In the genomic region with DNA sequence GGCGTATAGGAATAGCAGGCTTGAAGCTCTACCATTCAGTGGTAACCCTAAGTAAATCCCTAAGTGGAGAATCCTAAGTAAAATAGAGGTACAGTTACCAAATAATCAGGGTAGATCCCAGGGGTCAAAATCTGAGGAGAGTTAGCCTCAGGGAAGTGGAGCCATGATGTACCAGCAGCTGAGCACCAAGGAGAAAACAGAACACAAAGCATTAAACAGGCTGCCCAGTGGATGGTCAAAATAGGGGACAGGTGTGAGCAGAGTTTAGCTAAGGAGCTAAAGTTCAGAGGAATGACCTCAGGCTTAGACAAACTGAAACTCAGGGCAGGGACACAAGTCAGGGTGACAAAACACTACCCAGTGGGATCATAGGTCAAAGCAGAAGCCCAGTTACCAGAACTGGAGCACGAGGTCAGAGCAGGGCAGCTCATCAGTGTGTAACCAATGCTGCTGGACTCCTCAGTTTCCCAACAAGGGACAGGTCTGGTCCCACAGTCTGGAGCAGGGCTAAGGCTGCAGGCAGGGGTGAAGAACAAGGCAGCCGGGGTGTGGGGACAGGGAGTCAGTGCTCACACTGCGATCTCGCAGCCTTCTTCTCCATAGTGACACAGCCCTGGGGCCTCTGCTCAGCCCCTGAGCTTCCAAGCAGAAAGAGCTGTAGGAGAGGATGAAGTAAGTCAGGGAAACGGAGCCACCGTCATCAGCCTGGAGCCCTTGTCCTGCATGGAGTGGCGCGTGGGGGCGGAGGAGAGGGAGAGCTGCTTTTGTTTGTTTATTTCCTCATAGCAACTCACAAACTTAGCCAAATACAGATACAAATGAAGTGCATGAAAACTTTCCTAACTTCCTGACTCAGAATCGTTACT, we compare ENCODE assay signal across 1 cellular context.
TF ChIP-seq lines count a peak whose summit lies in the region.

No MANE protein-coding gene starts in this region.

TF ChIP-seq in HepG2, 621 proteins besides CTCF, POLR2A, EP300 and RAD21 (continued from another document and continues in another):
- TF ChIP-seq, protein P1, sequence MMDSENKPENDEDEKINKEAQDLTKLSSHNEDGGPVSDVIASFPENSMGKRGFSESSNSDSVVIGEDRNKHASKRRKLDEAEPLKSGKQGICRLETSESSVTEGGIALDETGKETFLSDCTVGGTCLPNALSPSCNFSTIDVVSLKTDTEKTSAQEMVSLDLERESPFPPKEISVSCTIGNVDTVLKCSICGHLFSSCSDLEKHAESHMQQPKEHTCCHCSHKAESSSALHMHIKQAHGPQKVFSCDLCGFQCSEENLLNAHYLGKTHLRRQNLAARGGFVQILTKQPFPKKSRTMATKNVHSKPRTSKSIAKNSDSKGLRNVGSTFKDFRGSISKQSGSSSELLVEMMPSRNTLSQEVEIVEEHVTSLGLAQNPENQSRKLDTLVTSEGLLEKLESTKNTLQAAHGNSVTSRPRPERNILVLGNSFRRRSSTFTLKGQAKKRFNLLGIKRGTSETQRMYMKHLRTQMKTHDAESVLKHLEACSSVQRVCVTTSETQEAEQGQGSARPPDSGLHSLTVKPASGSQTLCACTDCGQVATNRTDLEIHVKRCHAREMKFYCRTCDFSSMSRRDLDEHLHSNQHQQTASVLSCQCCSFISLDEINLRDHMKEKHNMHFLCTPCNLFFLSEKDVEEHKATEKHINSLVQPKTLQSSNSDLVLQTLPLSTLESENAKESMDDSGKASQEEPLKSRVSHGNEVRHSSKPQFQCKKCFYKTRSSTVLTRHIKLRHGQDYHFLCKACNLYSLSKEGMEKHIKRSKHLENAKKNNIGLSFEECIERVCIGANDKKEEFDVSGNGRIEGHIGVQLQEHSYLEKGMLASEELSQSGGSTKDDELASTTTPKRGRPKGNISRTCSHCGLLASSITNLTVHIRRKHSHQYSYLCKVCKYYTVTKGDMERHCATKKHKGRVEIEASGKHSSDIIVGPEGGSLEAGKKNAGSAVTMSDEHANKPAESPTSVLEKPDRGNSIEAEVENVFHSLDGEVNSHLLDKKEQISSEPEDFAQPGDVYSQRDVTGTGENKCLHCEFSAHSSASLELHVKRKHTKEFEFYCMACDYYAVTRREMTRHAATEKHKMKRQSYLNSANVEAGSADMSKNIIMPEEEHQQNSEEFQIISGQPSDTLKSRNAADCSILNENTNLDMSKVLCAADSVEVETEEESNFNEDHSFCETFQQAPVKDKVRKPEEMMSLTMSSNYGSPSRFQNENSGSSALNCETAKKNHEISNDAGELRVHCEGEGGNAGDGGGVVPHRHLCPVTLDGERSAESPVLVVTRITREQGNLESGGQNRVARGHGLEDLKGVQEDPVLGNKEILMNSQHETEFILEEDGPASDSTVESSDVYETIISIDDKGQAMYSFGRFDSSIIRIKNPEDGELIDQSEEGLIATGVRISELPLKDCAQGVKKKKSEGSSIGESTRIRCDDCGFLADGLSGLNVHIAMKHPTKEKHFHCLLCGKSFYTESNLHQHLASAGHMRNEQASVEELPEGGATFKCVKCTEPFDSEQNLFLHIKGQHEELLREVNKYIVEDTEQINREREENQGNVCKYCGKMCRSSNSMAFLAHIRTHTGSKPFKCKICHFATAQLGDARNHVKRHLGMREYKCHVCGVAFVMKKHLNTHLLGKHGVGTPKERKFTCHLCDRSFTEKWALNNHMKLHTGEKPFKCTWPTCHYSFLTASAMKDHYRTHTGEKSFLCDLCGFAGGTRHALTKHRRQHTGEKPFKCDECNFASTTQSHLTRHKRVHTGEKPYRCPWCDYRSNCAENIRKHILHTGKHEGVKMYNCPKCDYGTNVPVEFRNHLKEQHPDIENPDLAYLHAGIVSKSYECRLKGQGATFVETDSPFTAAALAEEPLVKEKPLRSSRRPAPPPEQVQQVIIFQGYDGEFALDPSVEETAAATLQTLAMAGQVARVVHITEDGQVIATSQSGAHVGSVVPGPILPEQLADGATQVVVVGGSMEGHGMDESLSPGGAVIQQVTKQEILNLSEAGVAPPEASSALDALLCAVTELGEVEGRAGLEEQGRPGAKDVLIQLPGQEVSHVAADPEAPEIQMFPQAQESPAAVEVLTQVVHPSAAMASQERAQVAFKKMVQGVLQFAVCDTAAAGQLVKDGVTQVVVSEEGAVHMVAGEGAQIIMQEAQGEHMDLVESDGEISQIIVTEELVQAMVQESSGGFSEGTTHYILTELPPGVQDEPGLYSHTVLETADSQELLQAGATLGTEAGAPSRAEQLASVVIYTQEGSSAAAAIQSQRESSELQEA (CRISPR knock-in tag; IDR thresholded peaks at IDR 0.05; ENCODE audit: not compliant biosample characterization), result peak; percentile 92
- TF ChIP-seq, protein P2, sequence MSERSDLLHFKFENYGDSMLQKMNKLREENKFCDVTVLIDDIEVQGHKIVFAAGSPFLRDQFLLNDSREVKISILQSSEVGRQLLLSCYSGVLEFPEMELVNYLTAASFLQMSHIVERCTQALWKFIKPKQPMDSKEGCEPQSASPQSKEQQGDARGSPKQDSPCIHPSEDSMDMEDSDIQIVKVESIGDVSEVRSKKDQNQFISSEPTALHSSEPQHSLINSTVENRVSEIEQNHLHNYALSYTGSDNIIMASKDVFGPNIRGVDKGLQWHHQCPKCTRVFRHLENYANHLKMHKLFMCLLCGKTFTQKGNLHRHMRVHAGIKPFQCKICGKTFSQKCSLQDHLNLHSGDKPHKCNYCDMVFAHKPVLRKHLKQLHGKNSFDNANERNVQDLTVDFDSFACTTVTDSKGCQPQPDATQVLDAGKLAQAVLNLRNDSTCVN (CRISPR knock-in tag; IDR thresholded peaks at IDR 0.05; ENCODE audit: borderline replicate concordance), result peak; percentile 91
- TF ChIP-seq MIER2 (CRISPR knock-in tag; IDR thresholded peaks at IDR 0.05) (peak; percentile 88), PRPF4 (IDR thresholded peaks at IDR 0.05; ENCODE audit: low read depth, low read length, poor library complexity, severe bottlenecking) (peak; percentile 8), FOXK2 (IDR thresholded peaks at IDR 0.05) (no peak), ZFY (CRISPR knock-in tag; IDR thresholded peaks at IDR 0.05) (peak; percentile 62), IRX3 (CRISPR knock-in tag; IDR thresholded peaks at IDR 0.05; ENCODE audit: borderline replicate concordance, low read depth) (0 out of 2 replicates have a peak, but pooled peaks have one; percentile 18), RXRA (CRISPR knock-in tag; IDR thresholded peaks at IDR 0.05) (peak; percentile 99), MYC (CRISPR knock-in tag; IDR thresholded peaks at IDR 0.05; ENCODE audit: borderline replicate concordance) (peak; percentile 94), SSRP1 (CRISPR knock-in tag; IDR thresholded peaks at IDR 0.05) (no peak), KLF6 (CRISPR knock-in tag; IDR thresholded peaks at IDR 0.05) (peak; percentile 93), ESRRA (CRISPR knock-in tag; IDR thresholded peaks at IDR 0.05; ENCODE audit: low read depth) (peak; percentile 99), CCDC6 (CRISPR knock-in tag; IDR thresholded peaks at IDR 0.05) (peak; percentile 99)
- TF ChIP-seq, protein P3, sequence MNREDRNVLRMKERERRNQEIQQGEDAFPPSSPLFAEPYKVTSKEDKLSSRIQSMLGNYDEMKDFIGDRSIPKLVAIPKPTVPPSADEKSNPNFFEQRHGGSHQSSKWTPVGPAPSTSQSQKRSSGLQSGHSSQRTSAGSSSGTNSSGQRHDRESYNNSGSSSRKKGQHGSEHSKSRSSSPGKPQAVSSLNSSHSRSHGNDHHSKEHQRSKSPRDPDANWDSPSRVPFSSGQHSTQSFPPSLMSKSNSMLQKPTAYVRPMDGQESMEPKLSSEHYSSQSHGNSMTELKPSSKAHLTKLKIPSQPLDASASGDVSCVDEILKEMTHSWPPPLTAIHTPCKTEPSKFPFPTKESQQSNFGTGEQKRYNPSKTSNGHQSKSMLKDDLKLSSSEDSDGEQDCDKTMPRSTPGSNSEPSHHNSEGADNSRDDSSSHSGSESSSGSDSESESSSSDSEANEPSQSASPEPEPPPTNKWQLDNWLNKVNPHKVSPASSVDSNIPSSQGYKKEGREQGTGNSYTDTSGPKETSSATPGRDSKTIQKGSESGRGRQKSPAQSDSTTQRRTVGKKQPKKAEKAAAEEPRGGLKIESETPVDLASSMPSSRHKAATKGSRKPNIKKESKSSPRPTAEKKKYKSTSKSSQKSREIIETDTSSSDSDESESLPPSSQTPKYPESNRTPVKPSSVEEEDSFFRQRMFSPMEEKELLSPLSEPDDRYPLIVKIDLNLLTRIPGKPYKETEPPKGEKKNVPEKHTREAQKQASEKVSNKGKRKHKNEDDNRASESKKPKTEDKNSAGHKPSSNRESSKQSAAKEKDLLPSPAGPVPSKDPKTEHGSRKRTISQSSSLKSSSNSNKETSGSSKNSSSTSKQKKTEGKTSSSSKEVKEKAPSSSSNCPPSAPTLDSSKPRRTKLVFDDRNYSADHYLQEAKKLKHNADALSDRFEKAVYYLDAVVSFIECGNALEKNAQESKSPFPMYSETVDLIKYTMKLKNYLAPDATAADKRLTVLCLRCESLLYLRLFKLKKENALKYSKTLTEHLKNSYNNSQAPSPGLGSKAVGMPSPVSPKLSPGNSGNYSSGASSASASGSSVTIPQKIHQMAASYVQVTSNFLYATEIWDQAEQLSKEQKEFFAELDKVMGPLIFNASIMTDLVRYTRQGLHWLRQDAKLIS (CRISPR knock-in tag; IDR thresholded peaks at IDR 0.05), result peak; percentile 80; the same call in 1 of the 2 replicates
- TF ChIP-seq, protein P4, sequence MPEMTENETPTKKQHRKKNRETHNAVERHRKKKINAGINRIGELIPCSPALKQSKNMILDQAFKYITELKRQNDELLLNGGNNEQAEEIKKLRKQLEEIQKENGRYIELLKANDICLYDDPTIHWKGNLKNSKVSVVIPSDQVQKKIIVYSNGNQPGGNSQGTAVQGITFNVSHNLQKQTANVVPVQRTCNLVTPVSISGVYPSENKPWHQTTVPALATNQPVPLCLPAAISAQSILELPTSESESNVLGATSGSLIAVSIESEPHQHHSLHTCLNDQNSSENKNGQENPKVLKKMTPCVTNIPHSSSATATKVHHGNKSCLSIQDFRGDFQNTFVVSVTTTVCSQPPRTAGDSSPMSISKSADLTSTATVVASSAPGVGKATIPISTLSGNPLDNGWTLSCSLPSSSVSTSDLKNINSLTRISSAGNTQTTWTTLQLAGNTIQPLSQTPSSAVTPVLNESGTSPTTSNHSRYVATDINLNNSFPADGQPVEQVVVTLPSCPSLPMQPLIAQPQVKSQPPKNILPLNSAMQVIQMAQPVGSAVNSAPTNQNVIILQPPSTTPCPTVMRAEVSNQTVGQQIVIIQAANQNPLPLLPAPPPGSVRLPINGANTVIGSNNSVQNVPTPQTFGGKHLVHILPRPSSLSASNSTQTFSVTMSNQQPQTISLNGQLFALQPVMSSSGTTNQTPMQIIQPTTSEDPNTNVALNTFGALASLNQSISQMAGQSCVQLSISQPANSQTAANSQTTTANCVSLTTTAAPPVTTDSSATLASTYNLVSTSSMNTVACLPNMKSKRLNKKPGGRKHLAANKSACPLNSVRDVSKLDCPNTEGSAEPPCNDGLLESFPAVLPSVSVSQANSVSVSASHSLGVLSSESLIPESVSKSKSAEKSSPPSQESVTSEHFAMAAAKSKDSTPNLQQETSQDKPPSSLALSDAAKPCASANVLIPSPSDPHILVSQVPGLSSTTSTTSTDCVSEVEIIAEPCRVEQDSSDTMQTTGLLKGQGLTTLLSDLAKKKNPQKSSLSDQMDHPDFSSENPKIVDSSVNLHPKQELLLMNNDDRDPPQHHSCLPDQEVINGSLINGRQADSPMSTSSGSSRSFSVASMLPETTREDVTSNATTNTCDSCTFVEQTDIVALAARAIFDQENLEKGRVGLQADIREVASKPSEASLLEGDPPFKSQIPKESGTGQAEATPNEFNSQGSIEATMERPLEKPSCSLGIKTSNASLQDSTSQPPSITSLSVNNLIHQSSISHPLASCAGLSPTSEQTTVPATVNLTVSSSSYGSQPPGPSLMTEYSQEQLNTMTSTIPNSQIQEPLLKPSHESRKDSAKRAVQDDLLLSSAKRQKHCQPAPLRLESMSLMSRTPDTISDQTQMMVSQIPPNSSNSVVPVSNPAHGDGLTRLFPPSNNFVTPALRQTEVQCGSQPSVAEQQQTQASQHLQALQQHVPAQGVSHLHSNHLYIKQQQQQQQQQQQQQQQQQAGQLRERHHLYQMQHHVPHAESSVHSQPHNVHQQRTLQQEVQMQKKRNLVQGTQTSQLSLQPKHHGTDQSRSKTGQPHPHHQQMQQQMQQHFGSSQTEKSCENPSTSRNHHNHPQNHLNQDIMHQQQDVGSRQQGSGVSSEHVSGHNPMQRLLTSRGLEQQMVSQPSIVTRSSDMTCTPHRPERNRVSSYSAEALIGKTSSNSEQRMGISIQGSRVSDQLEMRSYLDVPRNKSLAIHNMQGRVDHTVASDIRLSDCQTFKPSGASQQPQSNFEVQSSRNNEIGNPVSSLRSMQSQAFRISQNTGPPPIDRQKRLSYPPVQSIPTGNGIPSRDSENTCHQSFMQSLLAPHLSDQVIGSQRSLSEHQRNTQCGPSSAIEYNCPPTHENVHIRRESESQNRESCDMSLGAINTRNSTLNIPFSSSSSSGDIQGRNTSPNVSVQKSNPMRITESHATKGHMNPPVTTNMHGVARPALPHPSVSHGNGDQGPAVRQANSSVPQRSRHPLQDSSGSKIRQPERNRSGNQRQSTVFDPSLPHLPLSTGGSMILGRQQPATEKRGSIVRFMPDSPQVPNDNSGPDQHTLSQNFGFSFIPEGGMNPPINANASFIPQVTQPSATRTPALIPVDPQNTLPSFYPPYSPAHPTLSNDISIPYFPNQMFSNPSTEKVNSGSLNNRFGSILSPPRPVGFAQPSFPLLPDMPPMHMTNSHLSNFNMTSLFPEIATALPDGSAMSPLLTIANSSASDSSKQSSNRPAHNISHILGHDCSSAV (CRISPR knock-in tag; IDR thresholded peaks at IDR 0.05; ENCODE audit: borderline replicate concordance), result 0 out of 2 replicates have a peak, but pooled peaks have one; percentile 68
- TF ChIP-seq, protein P5, sequence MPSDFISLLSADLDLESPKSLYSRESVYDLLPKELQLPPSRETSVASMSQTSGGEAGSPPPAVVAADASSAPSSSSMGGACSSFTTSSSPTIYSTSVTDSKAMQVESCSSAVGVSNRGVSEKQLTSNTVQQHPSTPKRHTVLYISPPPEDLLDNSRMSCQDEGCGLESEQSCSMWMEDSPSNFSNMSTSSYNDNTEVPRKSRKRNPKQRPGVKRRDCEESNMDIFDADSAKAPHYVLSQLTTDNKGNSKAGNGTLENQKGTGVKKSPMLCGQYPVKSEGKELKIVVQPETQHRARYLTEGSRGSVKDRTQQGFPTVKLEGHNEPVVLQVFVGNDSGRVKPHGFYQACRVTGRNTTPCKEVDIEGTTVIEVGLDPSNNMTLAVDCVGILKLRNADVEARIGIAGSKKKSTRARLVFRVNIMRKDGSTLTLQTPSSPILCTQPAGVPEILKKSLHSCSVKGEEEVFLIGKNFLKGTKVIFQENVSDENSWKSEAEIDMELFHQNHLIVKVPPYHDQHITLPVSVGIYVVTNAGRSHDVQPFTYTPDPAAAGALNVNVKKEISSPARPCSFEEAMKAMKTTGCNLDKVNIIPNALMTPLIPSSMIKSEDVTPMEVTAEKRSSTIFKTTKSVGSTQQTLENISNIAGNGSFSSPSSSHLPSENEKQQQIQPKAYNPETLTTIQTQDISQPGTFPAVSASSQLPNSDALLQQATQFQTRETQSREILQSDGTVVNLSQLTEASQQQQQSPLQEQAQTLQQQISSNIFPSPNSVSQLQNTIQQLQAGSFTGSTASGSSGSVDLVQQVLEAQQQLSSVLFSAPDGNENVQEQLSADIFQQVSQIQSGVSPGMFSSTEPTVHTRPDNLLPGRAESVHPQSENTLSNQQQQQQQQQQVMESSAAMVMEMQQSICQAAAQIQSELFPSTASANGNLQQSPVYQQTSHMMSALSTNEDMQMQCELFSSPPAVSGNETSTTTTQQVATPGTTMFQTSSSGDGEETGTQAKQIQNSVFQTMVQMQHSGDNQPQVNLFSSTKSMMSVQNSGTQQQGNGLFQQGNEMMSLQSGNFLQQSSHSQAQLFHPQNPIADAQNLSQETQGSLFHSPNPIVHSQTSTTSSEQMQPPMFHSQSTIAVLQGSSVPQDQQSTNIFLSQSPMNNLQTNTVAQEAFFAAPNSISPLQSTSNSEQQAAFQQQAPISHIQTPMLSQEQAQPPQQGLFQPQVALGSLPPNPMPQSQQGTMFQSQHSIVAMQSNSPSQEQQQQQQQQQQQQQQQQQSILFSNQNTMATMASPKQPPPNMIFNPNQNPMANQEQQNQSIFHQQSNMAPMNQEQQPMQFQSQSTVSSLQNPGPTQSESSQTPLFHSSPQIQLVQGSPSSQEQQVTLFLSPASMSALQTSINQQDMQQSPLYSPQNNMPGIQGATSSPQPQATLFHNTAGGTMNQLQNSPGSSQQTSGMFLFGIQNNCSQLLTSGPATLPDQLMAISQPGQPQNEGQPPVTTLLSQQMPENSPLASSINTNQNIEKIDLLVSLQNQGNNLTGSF (CRISPR knock-in tag; IDR thresholded peaks at IDR 0.05), result no peak
